In genomic region chr3:184827572-184827971, GRCh38 we compare ENCODE assay signal across 22 cellular contexts.
"Had no signal": no experiment of that assay in that cellular context is flagged by ENCODE, and none has a peak within 500 bp of the region (broad histone marks: within the 10 kb centered on the region; RNA-seq: fewer than 3 reads in every experiment).

No MANE protein-coding gene starts in this region.

- H3K36me3 ChIP-seq: prostate gland, thoracic aorta had no signal

- H3K27ac ChIP-seq: dorsolateral prefrontal cortex, left lung, parathyroid adenoma, prostate gland, stomach, thoracic aorta, transverse colon had no signal

- H3K27ac Mint-ChIP-seq: nephron progenitor cell had no signal

- H3K27me3 ChIP-seq: dorsolateral prefrontal cortex, heart right ventricle, left lung, stomach, transverse colon had no signal

- H3K9me3 ChIP-seq: heart right ventricle, left lung, prostate gland, stomach, thoracic aorta, transverse colon had no signal

- FAIRE-seq: frontal cortex had no signal

- H3K9me3 Mint-ChIP-seq: nephron progenitor cell had no signal

- H3K4me1 ChIP-seq: parathyroid adenoma, prostate gland had no signal

- ATAC-seq: esophagus mucosa; left lung; naive thymus-derived CD4-positive, alpha-beta T cell; sciatic nerve had no signal

- H3K79me2 ChIP-seq: parathyroid adenoma had no signal

- H3K4me3 Mint-ChIP-seq: naive thymus-derived CD4-positive, alpha-beta T cell; nephron progenitor cell had no signal

- H2AFZ ChIP-seq: parathyroid adenoma had no signal

- DNase-seq: cortex of kidney; dorsolateral prefrontal cortex; effector CD8-positive, alpha-beta T cell; heart right ventricle; hypothalamus; islet precursor cell; left lung; mesenchymal stem cell; naive thymus-derived CD4-positive, alpha-beta T cell; nephron progenitor cell; stimulated activated CD4-positive, alpha-beta T cell treated with anti-CD3 and anti-CD28 coated beads, Interleukin-2, amount 100 ng/mL, for 24 hours; stimulated activated naive CD4-positive, alpha-beta T cell; stomach; substantia nigra; transverse colon had no signal

- H3K4me3 ChIP-seq: dorsolateral prefrontal cortex, heart right ventricle, left lung, lung, prostate gland, stomach, thoracic aorta, transverse colon had no signal

- H3K9ac ChIP-seq: parathyroid adenoma had no signal

- H3K27me3 Mint-ChIP-seq: naive thymus-derived CD4-positive, alpha-beta T cell had no signal
